ENCODE assay signal across 1 cellular context in the genomic region with DNA sequence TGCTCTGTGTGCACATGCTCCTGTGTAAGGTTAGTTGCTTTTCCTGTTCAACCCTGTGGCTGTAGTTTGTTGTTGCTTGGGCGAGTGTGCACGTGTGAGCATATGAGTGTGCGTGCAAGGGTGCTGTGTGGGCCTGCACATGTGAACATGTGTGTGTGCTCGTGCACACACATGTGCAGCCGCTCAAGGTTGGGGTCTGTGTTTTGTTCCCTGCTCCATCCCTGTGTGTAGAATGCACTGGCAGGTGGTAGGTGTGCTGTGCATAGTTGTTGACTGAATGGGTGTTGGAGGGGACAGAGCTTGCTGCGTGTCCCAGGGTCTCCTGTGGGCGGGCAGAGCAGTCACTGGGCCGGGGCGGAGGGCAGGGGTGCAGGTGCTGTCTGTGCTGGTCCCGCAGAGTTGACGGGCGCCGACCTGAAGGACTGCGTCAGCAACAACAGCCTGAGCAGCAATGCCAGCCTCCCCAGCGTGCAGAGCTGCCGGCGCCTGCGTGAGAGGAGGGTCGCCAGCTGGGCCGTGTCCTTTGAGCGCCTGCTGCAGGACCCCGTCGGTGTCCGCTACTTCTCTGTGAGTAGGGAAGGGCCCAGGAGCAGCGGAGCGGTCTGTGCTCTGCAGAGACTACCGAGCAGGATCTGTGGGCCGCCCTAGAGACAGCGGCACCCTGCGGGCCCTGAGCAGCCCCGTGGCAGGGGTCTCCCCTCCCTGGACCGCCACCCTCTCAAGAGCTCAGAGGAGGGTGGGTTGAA.
TF ChIP-seq lines count a peak whose summit lies in the region.

No MANE protein-coding gene starts in this region.

TF ChIP-seq in GM23338, 12 proteins besides CTCF, POLR2A, EP300 and RAD21 (continued from another document):
- TF ChIP-seq, protein P1, sequence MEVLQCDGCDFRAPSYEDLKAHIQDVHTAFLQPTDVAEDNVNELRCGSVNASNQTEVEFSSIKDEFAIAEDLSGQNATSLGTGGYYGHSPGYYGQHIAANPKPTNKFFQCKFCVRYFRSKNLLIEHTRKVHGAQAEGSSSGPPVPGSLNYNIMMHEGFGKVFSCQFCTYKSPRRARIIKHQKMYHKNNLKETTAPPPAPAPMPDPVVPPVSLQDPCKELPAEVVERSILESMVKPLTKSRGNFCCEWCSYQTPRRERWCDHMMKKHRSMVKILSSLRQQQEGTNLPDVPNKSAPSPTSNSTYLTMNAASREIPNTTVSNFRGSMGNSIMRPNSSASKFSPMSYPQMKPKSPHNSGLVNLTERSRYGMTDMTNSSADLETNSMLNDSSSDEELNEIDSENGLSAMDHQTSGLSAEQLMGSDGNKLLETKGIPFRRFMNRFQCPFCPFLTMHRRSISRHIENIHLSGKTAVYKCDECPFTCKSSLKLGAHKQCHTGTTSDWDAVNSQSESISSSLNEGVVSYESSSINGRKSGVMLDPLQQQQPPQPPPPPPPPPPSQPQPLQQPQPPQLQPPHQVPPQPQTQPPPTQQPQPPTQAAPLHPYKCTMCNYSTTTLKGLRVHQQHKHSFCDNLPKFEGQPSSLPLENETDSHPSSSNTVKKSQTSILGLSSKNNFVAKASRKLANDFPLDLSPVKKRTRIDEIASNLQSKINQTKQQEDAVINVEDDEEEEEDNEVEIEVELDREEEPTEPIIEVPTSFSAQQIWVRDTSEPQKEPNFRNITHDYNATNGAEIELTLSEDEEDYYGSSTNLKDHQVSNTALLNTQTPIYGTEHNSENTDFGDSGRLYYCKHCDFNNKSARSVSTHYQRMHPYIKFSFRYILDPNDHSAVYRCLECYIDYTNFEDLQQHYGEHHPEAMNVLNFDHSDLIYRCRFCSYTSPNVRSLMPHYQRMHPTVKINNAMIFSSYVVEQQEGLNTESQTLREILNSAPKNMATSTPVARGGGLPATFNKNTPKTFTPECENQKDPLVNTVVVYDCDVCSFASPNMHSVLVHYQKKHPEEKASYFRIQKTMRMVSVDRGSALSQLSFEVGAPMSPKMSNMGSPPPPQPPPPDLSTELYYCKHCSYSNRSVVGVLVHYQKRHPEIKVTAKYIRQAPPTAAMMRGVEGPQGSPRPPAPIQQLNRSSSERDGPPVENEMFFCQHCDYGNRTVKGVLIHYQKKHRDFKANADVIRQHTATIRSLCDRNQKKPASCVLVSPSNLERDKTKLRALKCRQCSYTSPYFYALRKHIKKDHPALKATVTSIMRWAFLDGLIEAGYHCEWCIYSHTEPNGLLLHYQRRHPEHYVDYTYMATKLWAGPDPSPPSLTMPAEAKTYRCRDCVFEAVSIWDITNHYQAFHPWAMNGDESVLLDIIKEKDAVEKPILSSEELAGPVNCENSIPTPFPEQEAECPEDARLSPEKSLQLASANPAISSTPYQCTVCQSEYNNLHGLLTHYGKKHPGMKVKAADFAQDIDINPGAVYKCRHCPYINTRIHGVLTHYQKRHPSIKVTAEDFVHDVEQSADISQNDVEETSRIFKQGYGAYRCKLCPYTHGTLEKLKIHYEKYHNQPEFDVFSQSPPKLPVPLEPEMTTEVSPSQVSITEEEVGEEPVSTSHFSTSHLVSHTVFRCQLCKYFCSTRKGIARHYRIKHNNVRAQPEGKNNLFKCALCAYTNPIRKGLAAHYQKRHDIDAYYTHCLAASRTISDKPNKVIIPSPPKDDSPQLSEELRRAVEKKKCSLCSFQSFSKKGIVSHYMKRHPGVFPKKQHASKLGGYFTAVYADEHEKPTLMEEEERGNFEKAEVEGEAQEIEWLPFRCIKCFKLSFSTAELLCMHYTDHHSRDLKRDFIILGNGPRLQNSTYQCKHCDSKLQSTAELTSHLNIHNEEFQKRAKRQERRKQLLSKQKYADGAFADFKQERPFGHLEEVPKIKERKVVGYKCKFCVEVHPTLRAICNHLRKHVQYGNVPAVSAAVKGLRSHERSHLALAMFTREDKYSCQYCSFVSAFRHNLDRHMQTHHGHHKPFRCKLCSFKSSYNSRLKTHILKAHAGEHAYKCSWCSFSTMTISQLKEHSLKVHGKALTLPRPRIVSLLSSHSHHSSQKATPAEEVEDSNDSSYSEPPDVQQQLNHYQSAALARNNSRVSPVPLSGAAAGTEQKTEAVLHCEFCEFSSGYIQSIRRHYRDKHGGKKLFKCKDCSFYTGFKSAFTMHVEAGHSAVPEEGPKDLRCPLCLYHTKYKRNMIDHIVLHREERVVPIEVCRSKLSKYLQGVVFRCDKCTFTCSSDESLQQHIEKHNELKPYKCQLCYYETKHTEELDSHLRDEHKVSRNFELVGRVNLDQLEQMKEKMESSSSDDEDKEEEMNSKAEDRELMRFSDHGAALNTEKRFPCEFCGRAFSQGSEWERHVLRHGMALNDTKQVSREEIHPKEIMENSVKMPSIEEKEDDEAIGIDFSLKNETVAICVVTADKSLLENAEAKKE (CRISPR knock-in tag; IDR thresholded peaks at IDR 0.05): no peak
- TF ChIP-seq, protein P2, sequence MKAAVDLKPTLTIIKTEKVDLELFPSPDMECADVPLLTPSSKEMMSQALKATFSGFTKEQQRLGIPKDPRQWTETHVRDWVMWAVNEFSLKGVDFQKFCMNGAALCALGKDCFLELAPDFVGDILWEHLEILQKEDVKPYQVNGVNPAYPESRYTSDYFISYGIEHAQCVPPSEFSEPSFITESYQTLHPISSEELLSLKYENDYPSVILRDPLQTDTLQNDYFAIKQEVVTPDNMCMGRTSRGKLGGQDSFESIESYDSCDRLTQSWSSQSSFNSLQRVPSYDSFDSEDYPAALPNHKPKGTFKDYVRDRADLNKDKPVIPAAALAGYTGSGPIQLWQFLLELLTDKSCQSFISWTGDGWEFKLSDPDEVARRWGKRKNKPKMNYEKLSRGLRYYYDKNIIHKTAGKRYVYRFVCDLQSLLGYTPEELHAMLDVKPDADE (IDR thresholded peaks at IDR 0.05): no peak
- no peak for TF ChIP-seq POLR2AphosphoS5 (IDR thresholded peaks at IDR 0.05; ENCODE audit: low read depth)
- no peak for TF ChIP-seq ZNF114 (CRISPR knock-in tag; IDR thresholded peaks at IDR 0.05)
- TF ChIP-seq, protein P3, sequence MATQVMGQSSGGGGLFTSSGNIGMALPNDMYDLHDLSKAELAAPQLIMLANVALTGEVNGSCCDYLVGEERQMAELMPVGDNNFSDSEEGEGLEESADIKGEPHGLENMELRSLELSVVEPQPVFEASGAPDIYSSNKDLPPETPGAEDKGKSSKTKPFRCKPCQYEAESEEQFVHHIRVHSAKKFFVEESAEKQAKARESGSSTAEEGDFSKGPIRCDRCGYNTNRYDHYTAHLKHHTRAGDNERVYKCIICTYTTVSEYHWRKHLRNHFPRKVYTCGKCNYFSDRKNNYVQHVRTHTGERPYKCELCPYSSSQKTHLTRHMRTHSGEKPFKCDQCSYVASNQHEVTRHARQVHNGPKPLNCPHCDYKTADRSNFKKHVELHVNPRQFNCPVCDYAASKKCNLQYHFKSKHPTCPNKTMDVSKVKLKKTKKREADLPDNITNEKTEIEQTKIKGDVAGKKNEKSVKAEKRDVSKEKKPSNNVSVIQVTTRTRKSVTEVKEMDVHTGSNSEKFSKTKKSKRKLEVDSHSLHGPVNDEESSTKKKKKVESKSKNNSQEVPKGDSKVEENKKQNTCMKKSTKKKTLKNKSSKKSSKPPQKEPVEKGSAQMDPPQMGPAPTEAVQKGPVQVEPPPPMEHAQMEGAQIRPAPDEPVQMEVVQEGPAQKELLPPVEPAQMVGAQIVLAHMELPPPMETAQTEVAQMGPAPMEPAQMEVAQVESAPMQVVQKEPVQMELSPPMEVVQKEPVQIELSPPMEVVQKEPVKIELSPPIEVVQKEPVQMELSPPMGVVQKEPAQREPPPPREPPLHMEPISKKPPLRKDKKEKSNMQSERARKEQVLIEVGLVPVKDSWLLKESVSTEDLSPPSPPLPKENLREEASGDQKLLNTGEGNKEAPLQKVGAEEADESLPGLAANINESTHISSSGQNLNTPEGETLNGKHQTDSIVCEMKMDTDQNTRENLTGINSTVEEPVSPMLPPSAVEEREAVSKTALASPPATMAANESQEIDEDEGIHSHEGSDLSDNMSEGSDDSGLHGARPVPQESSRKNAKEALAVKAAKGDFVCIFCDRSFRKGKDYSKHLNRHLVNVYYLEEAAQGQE (IDR thresholded peaks at IDR 0.05; ENCODE audit: unreplicated experiment): no peak
- TF ChIP-seq NANOG (IDR thresholded peaks at IDR 0.05; ENCODE audit: borderline replicate concordance): no peak
- TF ChIP-seq STAT1 (IDR thresholded peaks at IDR 0.05; ENCODE audit: unreplicated experiment): no peak
- TF ChIP-seq EZH2 (IDR thresholded peaks at IDR 0.05; ENCODE audit: low read depth, unreplicated experiment): no peak
- TF ChIP-seq JUNB (IDR thresholded peaks at IDR 0.05; ENCODE audit: unreplicated experiment): no peak
- no peak for TF ChIP-seq CREB1 (CRISPR knock-in tag; IDR thresholded peaks at IDR 0.05; ENCODE audit: low read depth)
